Comparison of ENCODE assay signal across 30 cellular contexts in genomic region chr3:50172615-50173220, GRCh38. TPM values are rescaled to one million over a fixed set of nuclear protein-coding genes. Genes with fewer than 3 reads are reported as not detected.
DNase-seq lines count a peak whose midpoint lies in the region; ATAC-seq and TF ChIP-seq lines count a peak whose summit lies in the region.
"Had no signal": no experiment of that assay in that cellular context is flagged by ENCODE, and none has a peak within 500 bp of the region (broad histone marks: within the 10 kb centered on the region; RNA-seq: fewer than 3 reads in every experiment).

No MANE protein-coding gene starts in this region.

- peak overlapping the region in 1 of 3 experiments; percentile 79; a peak in 1 of 7 replicates for H3K27ac Mint-ChIP-seq in H9
- H3K27ac Mint-ChIP-seq in T-helper 2 cell treated with Interferon-gamma antibody and Interleukin-4, amounts not matched to agents 5 μg/mL and 100 μg/mL, for 36 hours = no peak overlapping the region
- H3K27ac Mint-ChIP-seq: activated naive CD8-positive, alpha-beta T cell treated with anti-CD3 and anti-CD28 coated beads, Interleukin-2, amount 50 U/mL, for 24 hours; activated T-cell treated with anti-CD3 and anti-CD28 coated beads, Interleukin-2, amount 50 U/mL, for 24 hours; CD4-positive, alpha-beta memory T cell had no signal

- no peak overlapping the region for H2AK5ac ChIP-seq in H9 (ENCODE audit: insufficient read length, low read length)

- H3K18ac ChIP-seq in H9 (ENCODE audit: insufficient read length, low read depth, low read length) = no peak overlapping the region

- H4K20me1 ChIP-seq in SK-N-SH (ENCODE audit: insufficient read depth) (no peaks in the 10 kb centered on the region), H9 (ENCODE audit: control insufficient read depth, insufficient read depth, insufficient read length) (no peaks in the 10 kb centered on the region)

- H3K27ac ChIP-seq in SK-N-SH (ENCODE audit: low read depth in 2 of 2, low read length in 1 of 2) = no peak overlapping the region
- peak overlapping the region; percentile 68 to 98 for H3K27ac ChIP-seq in esophagus (ENCODE audit: low read depth in 2 of 2, low read length in 1 of 2)
- H3K27ac ChIP-seq in upper lobe of left lung = peak overlapping the region; percentile 39 to 89 (median 78)
- H3K27ac ChIP-seq in H9 (ENCODE audit: insufficient read length, low read depth, low read length) = no peak overlapping the region
- H3K27ac ChIP-seq: parathyroid adenoma, right lobe of liver, testis, VCaP had no signal

- no peak overlapping the region for H3K23ac ChIP-seq in H9 (ENCODE audit: insufficient read length, low read depth, low read length)

- H2BK20ac ChIP-seq in H9 (ENCODE audit: low read depth, low read length, poor library complexity, severe bottlenecking) = no peak overlapping the region

- no peaks in the 10 kb centered on the region for H3K23me2 ChIP-seq in H9 (ENCODE audit: insufficient read length, low read depth, low read length, poor library complexity, severe bottlenecking)

- CTCF ChIA-PET in SK-N-SH (lab: Yijun Ruan, JAX) = interaction anchor here (1.0 to 7.2 kb wide), 7 partner anchors 15 to 102 kb away, joined by 3 to 60 read pairs (median 7); partner anchors contain the start of gene GNAT1

- peak; percentile 13; the same call in 1 of the 3 replicates for ATAC-seq in SK-N-SH treated with all-trans-retinoic acid at 6 μM for 48 hours
- peak; percentile 55 for ATAC-seq in mucosa of descending colon
- ATAC-seq in upper lobe of left lung (ENCODE audit: low FRiP score in 2 of 2) = no peak
- ATAC-seq: activated naive CD8-positive, alpha-beta T cell treated with anti-CD3 and anti-CD28 coated beads, Interleukin-2, amount 50 U/mL, for 24 hours had no signal

- no peak overlapping the region for H4K5ac ChIP-seq in H9 (ENCODE audit: insufficient read length, low read depth, low read length)

- H3K4me2 ChIP-seq in SK-N-SH (no peak overlapping the region), H9 (ENCODE audit: insufficient read depth, insufficient read length, low read length) (no peak overlapping the region)

- TF ChIP-seq EP300 in SK-N-SH (IDR thresholded peaks at IDR 0.05; ENCODE audit: borderline replicate concordance in 1 of 2, low read depth in 1 of 2, low read length in 1 of 2) (no peak), upper lobe of left lung (IDR thresholded peaks at IDR 0.05) (no peak)

- no peak overlapping the region for H2BK12ac ChIP-seq in H9 (ENCODE audit: insufficient read length, low read depth, low read length)

- POLR2A ChIA-PET in SK-N-SH (lab: Yijun Ruan, JAX) = interaction anchor here (0.6 kb wide), 1 partner anchor 9 kb away, joined by 3 read pairs; no protein-coding TSS in a partner anchor

- H3K9me2 ChIP-seq in SK-N-SH = no peaks in the 10 kb centered on the region

- H3K4me3 ChIP-seq in SK-N-SH (ENCODE audit: low read depth in 2 of 2, low read length in 1 of 2) (no peak overlapping the region), esophagus (ENCODE audit: low read depth in 1 of 2, low read length in 2 of 2) (no peak overlapping the region), mucosa of descending colon (no peak overlapping the region), upper lobe of left lung (no peak overlapping the region)
- H3K4me3 ChIP-seq: lung, right lobe of liver, testis had no signal

- no peak overlapping the region for H4K8ac ChIP-seq in H9 (replicated peaks; ENCODE audit: insufficient read length, low read depth, low read length)

- no peak overlapping the region for H2BK15ac ChIP-seq in H9 (ENCODE audit: low read depth, low read length)

- H3F3A ChIP-seq in SK-N-SH (replicated peaks; ENCODE audit: insufficient read depth) = no peaks in the 10 kb centered on the region

- no peak for TF ChIP-seq RAD21 in SK-N-SH (IDR thresholded peaks at IDR 0.05; ENCODE audit: low read length)

- H3K56ac ChIP-seq in H9 (ENCODE audit: insufficient read length, low read depth, low read length) = no peak overlapping the region

- H3K14ac ChIP-seq in H9 (ENCODE audit: insufficient read depth, low read length) = no peak overlapping the region; the same call in 1 of the 2 replicates

- peaks cover 23% of the 10 kb centered on the region for H3K79me2 ChIP-seq in SK-N-SH (ENCODE audit: insufficient read depth)
- no peaks in the 10 kb centered on the region for H3K79me2 ChIP-seq in H9 (ENCODE audit: insufficient read depth, low read length)
- H3K79me2 ChIP-seq: parathyroid adenoma had no signal

- intact Hi-C loops in mucosa of descending colon (cut with DNase I, micrococcal nuclease) = no loop called here

- no peak overlapping the region for H3T11ph ChIP-seq in H9 (ENCODE audit: low read length)

- H3K36me3 Mint-ChIP-seq in H9 (ENCODE audit: insufficient read depth in 1 of 3, low read depth in 3 of 3) = peaks cover 11 to 32% (median 18%) of the 10 kb centered on the region in 3 experiments
- no peaks in the 10 kb centered on the region for H3K36me3 Mint-ChIP-seq in T-helper 2 cell treated with Interferon-gamma antibody and Interleukin-4, amounts not matched to agents 5 μg/mL and 100 μg/mL, for 36 hours (ENCODE audit: low read depth)
- H3K36me3 Mint-ChIP-seq: CD4-positive, alpha-beta memory T cell had no signal

- no peak overlapping the region for H2AFZ ChIP-seq in SK-N-SH (ENCODE audit: low read depth)
- no peak overlapping the region for H2AFZ ChIP-seq in H9 (ENCODE audit: low read length)
- H2AFZ ChIP-seq: parathyroid adenoma had no signal

- H3K9ac ChIP-seq in SK-N-SH = no peak overlapping the region
- H3K9ac ChIP-seq in H9 (ENCODE audit: extremely low read depth, insufficient read length, low read length) = no peak overlapping the region
- H3K9ac ChIP-seq: parathyroid adenoma had no signal

- DNase-seq in SK-N-SH (no peak), mucosa of descending colon (no peak), upper lobe of left lung (no peak), H9 (no peak), NK-92 (lab: John Stamatoyannopoulos, UW; ENCODE audit: unreplicated experiment) (no peak)
- no peak for DNase-seq in T-helper 2 cell treated with Interferon-gamma antibody and Interleukin-4, amounts not matched to agents 5 μg/mL and 100 μg/mL, for 36 hours (ENCODE audit: low spot score)
- DNase-seq: 8988T; activated CD4-positive, alpha-beta T cell treated with anti-CD3 and anti-CD28 coated beads for 48 hours; activated naive CD8-positive, alpha-beta T cell treated with anti-CD3 and anti-CD28 coated beads, Interleukin-2, amount 50 U/mL, for 24 hours; activated T-cell treated with anti-CD3 and anti-CD28 coated beads, Interleukin-2, amount 50 U/mL, for 24 hours; DMS 273 treated with DMSO at 0.1 percent for 48 hours; GOT3; islet precursor cell; NCI-H1092 treated with DMSO at 0.1 percent for 48 hours; NCI-H187 treated with DMSO at 0.1 percent for 48 hours; right lobe of liver; stimulated activated CD4-positive, alpha-beta T cell treated with anti-CD3 and anti-CD28 coated beads, Interleukin-15, amount 100 ng/mL, for 24 hours; stimulated activated naive CD4-positive, alpha-beta T cell treated with Interleukin-2 at 50 U/mL for 16 hours; T-helper 9 cell; testis had no signal

- no peak overlapping the region for H4K91ac ChIP-seq in H9 (ENCODE audit: insufficient read length, low read depth, low read length)

- no peak overlapping the region for H2BK5ac ChIP-seq in H9 (ENCODE audit: insufficient read length, low read length)

- peaks cover 13 to 23% of the 10 kb centered on the region in 2 experiments for H3K4me1 Mint-ChIP-seq in H9
- H3K4me1 Mint-ChIP-seq in T-helper 2 cell treated with Interferon-gamma antibody and Interleukin-4, amounts not matched to agents 5 μg/mL and 100 μg/mL, for 36 hours (ENCODE audit: low read depth) = peaks cover 3% of the 10 kb centered on the region
- H3K4me1 Mint-ChIP-seq: activated naive CD8-positive, alpha-beta T cell treated with anti-CD3 and anti-CD28 coated beads, Interleukin-2, amount 50 U/mL, for 24 hours had no signal

- TF ChIP-seq CTCF in SK-N-SH (IDR thresholded peaks at IDR 0.05) (no peak), mucosa of descending colon (IDR thresholded peaks at IDR 0.05) (no peak), upper lobe of left lung (IDR thresholded peaks at IDR 0.05) (peak in 1 of 6 experiments; percentile 6), H9 (conservative IDR thresholded peaks at IDR 0.05) (no peak)

- H3K4ac ChIP-seq in H9 (ENCODE audit: low read depth, low read length) = no peak overlapping the region

- no peaks in the 10 kb centered on the region for H3K9me3 Mint-ChIP-seq in H9
- H3K9me3 Mint-ChIP-seq in T-helper 2 cell treated with Interferon-gamma antibody and Interleukin-4, amounts not matched to agents 5 μg/mL and 100 μg/mL, for 36 hours = no peaks in the 10 kb centered on the region
- H3K9me3 Mint-ChIP-seq: activated naive CD8-positive, alpha-beta T cell treated with anti-CD3 and anti-CD28 coated beads, Interleukin-2, amount 50 U/mL, for 24 hours; activated T-cell treated with anti-CD3 and anti-CD28 coated beads, Interleukin-2, amount 50 U/mL, for 24 hours; CD4-positive, alpha-beta memory T cell had no signal

- H3K4me3 Mint-ChIP-seq in H9 = no peak overlapping the region
- no peak overlapping the region for H3K4me3 Mint-ChIP-seq in T-helper 2 cell treated with Interferon-gamma antibody and Interleukin-4, amounts not matched to agents 5 μg/mL and 100 μg/mL, for 36 hours
- H3K4me3 Mint-ChIP-seq: activated naive CD8-positive, alpha-beta T cell treated with anti-CD3 and anti-CD28 coated beads, Interleukin-2, amount 50 U/mL, for 24 hours; activated T-cell treated with anti-CD3 and anti-CD28 coated beads, Interleukin-2, amount 50 U/mL, for 24 hours; CD4-positive, alpha-beta memory T cell had no signal

- H3K9me3 ChIP-seq in SK-N-SH = no peaks in the 10 kb centered on the region
- H3K9me3 ChIP-seq in esophagus (ENCODE audit: control insufficient read depth in 2 of 2, insufficient read depth in 1 of 2, low read depth in 1 of 2, low read length in 1 of 2) = no peaks in the 10 kb centered on the region
- no peaks in the 10 kb centered on the region for H3K9me3 ChIP-seq in mucosa of descending colon
- no peaks in the 10 kb centered on the region for H3K9me3 ChIP-seq in upper lobe of left lung
- H3K9me3 ChIP-seq in H9 (ENCODE audit: control insufficient read depth, low read depth, low read length) = no peaks in the 10 kb centered on the region
- H3K9me3 ChIP-seq: right lobe of liver, testis had no signal

- H3K79me1 ChIP-seq in H9 (ENCODE audit: insufficient read depth, low read depth, low read length, poor library complexity, severe bottlenecking) = no peaks in the 10 kb centered on the region

- no peak for TF ChIP-seq POLR2A in upper lobe of left lung (IDR thresholded peaks at IDR 0.05)

- no peak overlapping the region for H2BK120ac ChIP-seq in H9 (ENCODE audit: low read depth, low read length, poor library complexity, severe bottlenecking)

- H3K27me3 ChIP-seq in SK-N-SH (ENCODE audit: insufficient read depth) (no peaks in the 10 kb centered on the region), esophagus (ENCODE audit: control insufficient read depth in 1 of 2, insufficient read depth in 2 of 2, low read length in 2 of 2) (no peaks in the 10 kb centered on the region), upper lobe of left lung (no peaks in the 10 kb centered on the region), H9 (ENCODE audit: insufficient read depth, low read length) (no peaks in the 10 kb centered on the region)
- H3K27me3 ChIP-seq: right lobe of liver, testis had no signal

- H3K4me1 ChIP-seq in SK-N-SH (ENCODE audit: control insufficient read depth in 1 of 2, insufficient read depth in 2 of 2, low read depth in 1 of 2, low read length in 1 of 2) (peaks cover 5 to 18% of the 10 kb centered on the region in 2 experiments; a peak in 3 of 4 replicates), esophagus (ENCODE audit: control insufficient read depth in 2 of 2, insufficient read depth in 2 of 2, low read length in 1 of 2) (peaks cover 10 to 46% of the 10 kb centered on the region in 2 donors), mucosa of descending colon (ENCODE audit: low read depth) (peaks cover 20% of the 10 kb centered on the region), upper lobe of left lung (peaks cover 42 to 70% (median 56%) of the 10 kb centered on the region in 4 donors), H9 (ENCODE audit: insufficient read depth, low read length) (no peaks in the 10 kb centered on the region)
- H3K4me1 ChIP-seq: testis had no signal

- 82% methylated on average over 6 of the region's 8 CpGs for WGBS in SK-N-SH (ENCODE audit: low lambda C conversion rate)
- WGBS in esophagus, 2 donors = 51 to 52% methylated on average over 8 of the region's 8 CpGs
- 73 to 74% methylated on average over 6 to 8 of the region's 8 CpGs for WGBS in upper lobe of left lung, 2 donors
- no CpG with 5 or more reads among the region's 8 CpGs for WGBS in H9 (ENCODE audit: extremely low coverage, insufficient read length, low lambda C conversion rate)

- no peaks in the 10 kb centered on the region for H3K27me3 Mint-ChIP-seq in H9 (ENCODE audit: low read depth)
- no peaks in the 10 kb centered on the region for H3K27me3 Mint-ChIP-seq in T-helper 2 cell treated with Interferon-gamma antibody and Interleukin-4, amounts not matched to agents 5 μg/mL and 100 μg/mL, for 36 hours (ENCODE audit: low read depth)
- H3K27me3 Mint-ChIP-seq: activated naive CD8-positive, alpha-beta T cell treated with anti-CD3 and anti-CD28 coated beads, Interleukin-2, amount 50 U/mL, for 24 hours; activated T-cell treated with anti-CD3 and anti-CD28 coated beads, Interleukin-2, amount 50 U/mL, for 24 hours had no signal

- peaks cover 0 to 5% of the 10 kb centered on the region in 2 experiments for H3K36me3 ChIP-seq in SK-N-SH (replicated peaks in 1 of 2; ENCODE audit: control insufficient read depth in 1 of 2, insufficient read depth in 2 of 2, low read length in 1 of 2)
- H3K36me3 ChIP-seq in esophagus (ENCODE audit: control insufficient read depth in 2 of 2, insufficient read depth in 2 of 2, low read length in 1 of 2) = peaks cover 11 to 46% of the 10 kb centered on the region in 2 donors
- no peaks in the 10 kb centered on the region for H3K36me3 ChIP-seq in mucosa of descending colon (ENCODE audit: low read depth)
- peaks cover 0 to 37% (median 17%) of the 10 kb centered on the region in 4 donors for H3K36me3 ChIP-seq in upper lobe of left lung
- H3K36me3 ChIP-seq: right lobe of liver had no signal

RNA-seq across cellular contexts. Expression of gene SEMA3F, which starts 17.6 kb away (rescaled TPM):
- polyA plus RNA-seq in SK-N-SH (2012; rRNA removed) (23.9 and 30.4 TPM in 2 replicates), esophagus (10 to 100 TPM; 55.4 to 79.6 TPM)
- 15.5 and 23.2 TPM in 2 replicates for polyA plus RNA-seq in SK-N-SH (2012; cell fraction: cytosol; rRNA removed)
- polyA plus RNA-seq in SK-N-SH (2012; cell fraction: nucleus; rRNA removed) = 32.9 and 38.3 TPM in 2 replicates
- total RNA-seq in mucosa of descending colon (10 to 100 TPM; 10.7 to 15.3 (median 14.6) TPM), upper lobe of left lung (10 to 100 TPM in 5 of 6 donors, 1 to 10 TPM in 1; 4.2 to 76.0 (median 27.5) TPM), H9 (2021) (11.9 and 14.3 TPM in 2 replicates)
- total RNA-seq: CD4-positive, alpha-beta memory T cell had no signal
- polyA plus RNA-seq: CD4-positive, alpha-beta memory T cell had no signal

RNA-seq across cellular contexts. Expression of gene GNAT1, which starts 18.7 kb away (rescaled TPM):
- polyA plus RNA-seq in SK-N-SH (2012; rRNA removed) (not detected in 2 replicates), esophagus (under 1 TPM; 0.02 to 0.07 TPM)
- polyA plus RNA-seq in SK-N-SH (2012; cell fraction: cytosol; rRNA removed) = not detected in 2 replicates
- polyA plus RNA-seq in SK-N-SH (2012; cell fraction: nucleus; rRNA removed) = 0.12 TPM in 1 of 2 replicates, not detected in the other
- total RNA-seq in mucosa of descending colon (not detected), upper lobe of left lung (under 1 TPM in 2 of 6 donors, not detected in 4; 0.10 to 0.40 TPM), H9 (2021) (0.18 TPM in 1 of 2 replicates, not detected in the other)
- total RNA-seq: activated CD8-positive, alpha-beta memory T cell treated with anti-CD3 and anti-CD28 coated beads for 36 hours; CD4-positive, alpha-beta memory T cell; dermis microvascular lymphatic vessel endothelial cell; lung; mononuclear cell had no signal
- polyA plus RNA-seq: CD4-positive, alpha-beta memory T cell; neural cell had no signal

RNA-seq across cellular contexts. Expression of gene SLC38A3, which starts 32.4 kb away (rescaled TPM):
- polyA plus RNA-seq in SK-N-SH (2012; rRNA removed) = 0.84 and 0.89 TPM in 2 replicates
- 0.15 and 0.29 TPM in 2 replicates for polyA plus RNA-seq in SK-N-SH (2012; cell fraction: cytosol; rRNA removed)
- 1.6 and 2.0 TPM in 2 replicates for polyA plus RNA-seq in SK-N-SH (2012; cell fraction: nucleus; rRNA removed)
- polyA plus RNA-seq in esophagus = under 1 TPM; 0.08 to 0.11 TPM
- total RNA-seq in mucosa of descending colon = under 1 TPM in 2 of 3 donors, not detected in 1; 0.29 to 0.32 TPM
- total RNA-seq in upper lobe of left lung = under 1 TPM in 2 of 6 donors, not detected in 4; 0.15 to 0.17 TPM
- total RNA-seq in H9 (2021) = 1.4 and 3.2 TPM in 2 replicates
- total RNA-seq: CD4-positive, alpha-beta memory T cell; mononuclear cell had no signal
- polyA plus RNA-seq: CD4-positive, alpha-beta memory T cell; neural cell had no signal

Comparison
In these comparisons a context has a peak if more than half of its experiments do, and no peak if none do; other contexts are left out.
1. ATAC-seq: peak in SK-N-SH treated with all-trans-retinoic acid at 6 μM for 48 hours (single experiment) and mucosa of descending colon (single experiment); none in upper lobe of left lung (0 of 2).
2. H3K27ac ChIP-seq: peak in esophagus (2 of 2) and upper lobe of left lung (4 of 4); none in SK-N-SH (0 of 2) and H9 (single experiment).